In genomic region chr20:23985066-23985789, GRCh38 we compare ENCODE assay signal across 5 cellular contexts. TPM values are rescaled to one million over a fixed set of nuclear protein-coding genes. Genes with fewer than 3 reads are reported as not detected.
"Had no signal": no experiment of that assay in that cellular context is flagged by ENCODE, and none has a peak within 500 bp of the region (broad histone marks: within the 10 kb centered on the region; RNA-seq: fewer than 3 reads in every experiment).

No MANE protein-coding gene starts in this region.

RNA-seq across cellular contexts. Expression of gene GGTLC1, which starts 3.4 kb away (rescaled TPM):
- total RNA-seq: activated B cell treated with CpG ODN at 0.5 μM for 24 hours; activated CD4-positive, alpha-beta memory T cell treated with anti-CD3 and anti-CD28 coated beads for 36 hours; activated naive CD8-positive, alpha-beta T cell treated with anti-CD3 and anti-CD28 coated beads for 36 hours; aorta; Right ventricle myocardium superior had no signal
- polyA plus RNA-seq: aorta had no signal
